Comparison of ENCODE assay signal across 16 cellular contexts in the genomic region with DNA sequence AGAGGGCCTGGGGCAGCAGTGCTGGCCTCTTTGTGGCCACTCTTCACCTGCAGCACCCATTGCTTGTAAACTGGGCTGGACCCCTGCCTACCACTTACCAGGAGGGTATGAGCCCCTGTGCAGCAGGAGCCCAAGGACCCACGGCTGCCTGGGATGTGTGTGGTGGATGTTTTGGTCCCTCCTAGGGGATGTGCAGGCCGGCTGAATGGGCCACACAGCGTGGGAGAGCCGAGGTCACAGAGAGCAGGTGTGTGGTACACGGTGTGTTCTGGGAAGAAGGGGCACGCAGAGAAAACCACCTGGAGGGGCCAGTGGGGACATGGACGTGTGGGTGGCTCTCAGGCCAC. TPM values are rescaled to one million over a fixed set of nuclear protein-coding genes. Genes with fewer than 3 reads are reported as not detected.
DNase-seq lines count a peak whose midpoint lies in the region; ATAC-seq and TF ChIP-seq lines count a peak whose summit lies in the region.
"Had no signal": no experiment of that assay in that cellular context is flagged by ENCODE, and none has a peak within 500 bp of the region (broad histone marks: within the 10 kb centered on the region; RNA-seq: fewer than 3 reads in every experiment).

No MANE protein-coding gene starts in this region.

- H3K4me3 ChIP-seq in CD8-positive, alpha-beta T cell (ENCODE audit: low read depth, low read length) = no peak overlapping the region
- H3K4me3 ChIP-seq in ascending aorta = no peak overlapping the region
- H3K4me3 ChIP-seq in neuronal stem cell (ENCODE audit: low read length in 2 of 2) = no peak overlapping the region
- H3K4me3 ChIP-seq: psoas muscle had no signal

- H3K4me2 ChIP-seq in neuronal stem cell (ENCODE audit: insufficient read depth, low read length, poor library complexity, severe bottlenecking) = no peak overlapping the region

- no peaks in the 10 kb centered on the region for H3K27me3 Mint-ChIP-seq in CD8-positive, alpha-beta T cell (ENCODE audit: low read depth)
- H3K27me3 Mint-ChIP-seq in HFFc6 (ENCODE audit: insufficient read depth) = no peaks in the 10 kb centered on the region
- H3K27me3 Mint-ChIP-seq: memory B cell; stimulated activated naive B cell treated with anti-CD40 and anti-IgM and Interleukin-4, amounts not matched to agents 10 μg/mL and 1 μg/mL and 100 μg/mL, for 72 hours had no signal

- peaks cover 13% of the 10 kb centered on the region for H3K4me1 Mint-ChIP-seq in CD8-positive, alpha-beta T cell (ENCODE audit: low read depth)
- peaks cover 18% of the 10 kb centered on the region for H3K4me1 Mint-ChIP-seq in HFFc6 (ENCODE audit: low read depth)
- H3K4me1 Mint-ChIP-seq: memory B cell; stimulated activated naive B cell treated with anti-CD40 and anti-IgM and Interleukin-4, amounts not matched to agents 10 μg/mL and 1 μg/mL and 100 μg/mL, for 72 hours had no signal

- H3K36me3 ChIP-seq in CD8-positive, alpha-beta T cell (ENCODE audit: insufficient read depth, low read length) = no peaks in the 10 kb centered on the region
- H3K36me3 ChIP-seq in ascending aorta (peaks cover 5 to 12% of the 10 kb centered on the region in 2 donors), neuronal stem cell (replicated peaks in 1 of 2; ENCODE audit: control insufficient read depth in 2 of 2, insufficient read depth in 2 of 2, low read length in 2 of 2) (peaks cover 0 to 3% of the 10 kb centered on the region in 2 donors)

- peak overlapping the region; percentile 15 for H3K4me3 Mint-ChIP-seq in CD8-positive, alpha-beta T cell
- H3K4me3 Mint-ChIP-seq in HFFc6 = no peak overlapping the region
- H3K4me3 Mint-ChIP-seq: memory B cell; stimulated activated naive B cell treated with anti-CD40 and anti-IgM and Interleukin-4, amounts not matched to agents 10 μg/mL and 1 μg/mL and 100 μg/mL, for 72 hours; T-helper 1 cell treated with Interleukin-12 subunit alpha and Interleukin-12 subunit beta and Interleukin-4 antibody, amounts not matched to agents 30 μg/mL and 1 μg/mL, for 36 hours had no signal

- no peaks in the 10 kb centered on the region for H3K9me3 ChIP-seq in CD8-positive, alpha-beta T cell (ENCODE audit: low read length)
- no peaks in the 10 kb centered on the region for H3K9me3 ChIP-seq in ascending aorta
- H3K9me3 ChIP-seq in neuronal stem cell (replicated peaks in 1 of 2; ENCODE audit: control insufficient read depth in 2 of 2, insufficient read depth in 1 of 2, low read depth in 1 of 2, low read length in 2 of 2) = no peaks in the 10 kb centered on the region
- H3K9me3 ChIP-seq: psoas muscle had no signal

- H3K14ac ChIP-seq in neuronal stem cell (ENCODE audit: low read length) = no peak overlapping the region

- H3K4ac ChIP-seq in neuronal stem cell (ENCODE audit: low read length) = no peak overlapping the region

- no peaks in the 10 kb centered on the region for H3K9me3 Mint-ChIP-seq in CD8-positive, alpha-beta T cell
- no peaks in the 10 kb centered on the region for H3K9me3 Mint-ChIP-seq in HFFc6
- H3K9me3 Mint-ChIP-seq: memory B cell; stimulated activated naive B cell treated with anti-CD40 and anti-IgM and Interleukin-4, amounts not matched to agents 10 μg/mL and 1 μg/mL and 100 μg/mL, for 72 hours; T-helper 1 cell treated with Interleukin-12 subunit alpha and Interleukin-12 subunit beta and Interleukin-4 antibody, amounts not matched to agents 30 μg/mL and 1 μg/mL, for 36 hours had no signal

- no peak for TF ChIP-seq CTCF in 22Rv1 (IDR thresholded peaks at IDR 0.05)
- TF ChIP-seq CTCF in CD8-positive, alpha-beta T cell (IDR thresholded peaks at IDR 0.05) = no peak
- TF ChIP-seq CTCF in ascending aorta (IDR thresholded peaks at IDR 0.05) = no peak
- TF ChIP-seq CTCF in HFFc6 (IDR thresholded peaks at IDR 0.05) = no peak

- peak overlapping the region; percentile 88 for H2AFZ ChIP-seq in neuronal stem cell (ENCODE audit: low read length)

- intact Hi-C loops in CD8-positive, alpha-beta T cell (cut with DNase I, micrococcal nuclease) = loop anchor here in 1 of 2 experiments (2.0 kb wide), 1 partner anchor 17 kb away; no protein-coding TSS in a partner anchor
- intact Hi-C loops in ascending aorta (cut with DNase I) = no loop called here

- no peak overlapping the region for H2BK5ac ChIP-seq in neuronal stem cell (ENCODE audit: low read length)

- peaks cover 13% of the 10 kb centered on the region for H3K79me1 ChIP-seq in neuronal stem cell (ENCODE audit: low read depth, low read length)

- no peak overlapping the region for H2BK12ac ChIP-seq in neuronal stem cell (ENCODE audit: low read length)

- H2AK5ac ChIP-seq in neuronal stem cell (ENCODE audit: low read depth, low read length) = peak overlapping the region; percentile 23

- POLR2A ChIA-PET in CD8-positive, alpha-beta T cell (lab: Charles Lee) = interaction anchor here (1.2 to 2.6 kb wide), 3 partner anchors 12 to 18 kb away, joined by 4 to 17 read pairs (median 5); no protein-coding TSS in a partner anchor

- H3K23ac ChIP-seq in neuronal stem cell (ENCODE audit: low read depth, low read length, poor library complexity) = peak overlapping the region; percentile 94

- peak overlapping the region; percentile 64 for H3K9ac ChIP-seq in neuronal stem cell (ENCODE audit: low read depth, low read length, poor library complexity)

- H4K91ac ChIP-seq in neuronal stem cell (ENCODE audit: low read depth, low read length, poor library complexity) = peak overlapping the region; percentile 99

- peak in 1 of 7 experiments; percentile 3 for DNase-seq in CD8-positive, alpha-beta T cell
- DNase-seq in ascending aorta (ENCODE audit: low spot score in 2 of 2) (peak; percentile 5 to 56), neuronal stem cell (ENCODE audit: low spot score) (no peak), hypothalamus (lab: John Stamatoyannopoulos, UW) (no peak), HFFc6 (no peak), AG20443 (ENCODE audit: low spot score) (no peak)
- DNase-seq: C1 segment of cervical spinal cord; GDM1; PC-3; stimulated activated naive B cell treated with anti-CD40 and anti-IgM and Interleukin-4, amounts not matched to agents 10 μg/mL and 1 μg/mL and 100 μg/mL, for 72 hours had no signal

- ATAC-seq in CD8-positive, alpha-beta T cell = no peak
- no peak for ATAC-seq in GM21423 (IDR thresholded peaks at IDR 0.05; ENCODE audit: unreplicated experiment)
- ATAC-seq: HepG2; stimulated activated naive B cell treated with anti-CD40 and anti-IgM and Interleukin-4, amounts not matched to agents 10 μg/mL and 1 μg/mL and 100 μg/mL, for 72 hours had no signal

- H3K27ac ChIP-seq in 22Rv1 = 0 out of 2 replicates have a peak overlapping the region, but pooled peaks have one; percentile 12
- H3K27ac ChIP-seq in CD8-positive, alpha-beta T cell (ENCODE audit: low read depth, low read length) = no peak overlapping the region
- no peak overlapping the region for H3K27ac ChIP-seq in ascending aorta
- peak overlapping the region; percentile 17 for H3K27ac ChIP-seq in neuronal stem cell (replicated peaks; ENCODE audit: low read length)
- H3K27ac ChIP-seq: psoas muscle had no signal

- no peak overlapping the region for H2BK15ac ChIP-seq in neuronal stem cell (ENCODE audit: low read length)

- no peaks in the 10 kb centered on the region for H3K36me3 Mint-ChIP-seq in CD8-positive, alpha-beta T cell
- H3K36me3 Mint-ChIP-seq in HFFc6 (ENCODE audit: low read depth) = no peaks in the 10 kb centered on the region
- H3K36me3 Mint-ChIP-seq: memory B cell had no signal

- no peaks in the 10 kb centered on the region for H3K27me3 ChIP-seq in CD8-positive, alpha-beta T cell (ENCODE audit: insufficient read depth, low read length)
- H3K27me3 ChIP-seq in ascending aorta (no peaks in the 10 kb centered on the region), neuronal stem cell (ENCODE audit: control insufficient read depth in 3 of 3, insufficient read depth in 3 of 3, low read depth in 1 of 3, low read length in 3 of 3) (no peaks in the 10 kb centered on the region)

- H3K27ac Mint-ChIP-seq in CD8-positive, alpha-beta T cell = peak overlapping the region; percentile 82
- H3K27ac Mint-ChIP-seq in HFFc6 = no peak overlapping the region
- H3K27ac Mint-ChIP-seq: memory B cell; stimulated activated naive B cell treated with anti-CD40 and anti-IgM and Interleukin-4, amounts not matched to agents 10 μg/mL and 1 μg/mL and 100 μg/mL, for 72 hours had no signal

- H3K4me1 ChIP-seq in CD8-positive, alpha-beta T cell (ENCODE audit: insufficient read depth, low read length) = peaks cover 31% of the 10 kb centered on the region
- peaks cover 16 to 20% of the 10 kb centered on the region in 2 donors for H3K4me1 ChIP-seq in ascending aorta
- peaks cover 17 to 28% of the 10 kb centered on the region in 2 donors for H3K4me1 ChIP-seq in neuronal stem cell (ENCODE audit: control insufficient read depth in 2 of 2, insufficient read depth in 1 of 2, low read depth in 1 of 2, low read length in 2 of 2)
- H3K4me1 ChIP-seq: psoas muscle had no signal

- no peak overlapping the region for H4K8ac ChIP-seq in neuronal stem cell (ENCODE audit: low read depth, low read length)

- no CpG with 5 or more reads among the region's 7 CpGs for whole genome bisulfite sequencing in neuronal stem cell (ENCODE audit: extremely low coverage in 2 of 2, insufficient read length in 2 of 2, insufficient replicate concordance in 1 of 2), 2 donors

- CTCF ChIA-PET in CD8-positive, alpha-beta T cell (lab: Charles Lee) = interaction anchor here (0.8 to 1.0 kb wide), 2 partner anchors 11 to 37 kb away, joined by 3 to 4 read pairs; no protein-coding TSS in a partner anchor

- H2BK120ac ChIP-seq in neuronal stem cell (ENCODE audit: low read depth, low read length) = no peak overlapping the region

- H3K18ac ChIP-seq in neuronal stem cell (ENCODE audit: low read length) = peak overlapping the region; percentile 86

RNA-seq across cellular contexts. Expression of a gene that starts 19.3 kb away (rescaled TPM):
- 1 to 10 TPM; 5.8 to 6.9 TPM for total RNA-seq in CD8-positive, alpha-beta T cell
- 7.9 TPM for total RNA-seq in ascending aorta
- 7.9 TPM for polyA plus RNA-seq in neuronal stem cell (2013, experiment 1 of 2)
- polyA plus RNA-seq in neuronal stem cell (2013, experiment 2 of 2) = 8.3 TPM
- 1 to 10 TPM; 6.6 to 9.6 (median 7.6) TPM for total RNA-seq in HFFc6 (2021; fragmentation: NEBNext Ultra II Directional; extraction: Animal tissue kit (Norgen Biotek cat#: 25700))

RNA-seq across cellular contexts. Expression of a gene that starts 19.3 kb away (rescaled TPM):
- 10 to 100 TPM; 21.5 to 22.9 TPM for total RNA-seq in CD8-positive, alpha-beta T cell
- 8.8 TPM for total RNA-seq in ascending aorta
- polyA plus RNA-seq in neuronal stem cell (2013, experiment 1 of 2) = 9.7 TPM
- polyA plus RNA-seq in neuronal stem cell (2013, experiment 2 of 2) = 10.2 TPM
- total RNA-seq in HFFc6 (2021; fragmentation: NEBNext Ultra II Directional; extraction: Animal tissue kit (Norgen Biotek cat#: 25700)) = 10 to 100 TPM; 17.4 to 22.7 (median 19.2) TPM

Comparison
In these comparisons a context has a peak if more than half of its experiments do, and no peak if none do; other contexts are left out.
1. H3K27ac ChIP-seq: peak in 22Rv1 (single experiment) and neuronal stem cell (single experiment); none in CD8-positive, alpha-beta T cell (single experiment) and ascending aorta (0 of 2).
2. DNase-seq: peak in ascending aorta (2 of 2); none in neuronal stem cell (single experiment), hypothalamus (0 of 51), HFFc6 (single experiment) and AG20443 (single experiment).